ENCODE assay signal across 18 cellular contexts in genomic region chr22:41772645-41773044, GRCh38. TPM values are rescaled to one million over a fixed set of nuclear protein-coding genes. Genes with fewer than 3 reads are reported as not detected.
A peak's percentile ranks its signal among the peaks of the same experiment; 100 is the strongest.
DNase-seq lines count a peak whose midpoint lies in the region; FAIRE-seq and TF ChIP-seq lines count a peak whose summit lies in the region.
"Had no signal": no experiment of that assay in that cellular context is flagged by ENCODE, and none has a peak within 500 bp of the region (broad histone marks: within the 10 kb centered on the region; RNA-seq: fewer than 3 reads in every experiment).

No MANE protein-coding gene starts in this region.

- no peaks in the 10 kb centered on the region for H3K27me3 Mint-ChIP-seq in Caco-2 (ENCODE audit: insufficient read depth, unreplicated experiment)

- POLR2A ChIA-PET in Caco-2 (lab: Charles Lee) (interaction anchor here (0.7 kb wide), 1 partner anchor 28 kb away, joined by 3 read pairs; the partner anchor contains the start of gene CCDC134), SK-N-SH (lab: Yijun Ruan, JAX) (no interaction called here)

- peak overlapping the region; percentile 6 for H3K4me3 Mint-ChIP-seq in Caco-2 (ENCODE audit: unreplicated experiment)

- no peaks in the 10 kb centered on the region for H3K27me3 ChIP-seq in Caco-2 (replicated peaks; ENCODE audit: control insufficient read depth, insufficient read depth, low read length)
- no peaks in the 10 kb centered on the region for H3K27me3 ChIP-seq in keratinocyte (ENCODE audit: control insufficient read depth, extremely low read depth, insufficient read depth, low read length)
- H3K27me3 ChIP-seq in SK-N-SH (ENCODE audit: insufficient read depth) = no peaks in the 10 kb centered on the region
- H3K27me3 ChIP-seq: esophagus squamous epithelium had no signal

- H2AFZ ChIP-seq in keratinocyte (ENCODE audit: control insufficient read depth, low read length) (no peak overlapping the region), SK-N-SH (ENCODE audit: low read depth) (no peak overlapping the region)

- no peaks in the 10 kb centered on the region for H3K9me3 Mint-ChIP-seq in Caco-2 (ENCODE audit: unreplicated experiment)

- H3K27ac ChIP-seq in keratinocyte (ENCODE audit: control insufficient read depth, insufficient read depth, low read length) (no peak overlapping the region), SK-N-SH (ENCODE audit: low read depth in 2 of 2, low read length in 1 of 2) (no peak overlapping the region), coronary artery (no peak overlapping the region)
- H3K27ac ChIP-seq: esophagus squamous epithelium, SK-N-MC had no signal

- H3K36me3 ChIP-seq in Caco-2 (ENCODE audit: control insufficient read depth, insufficient read depth, low read length) = no peaks in the 10 kb centered on the region
- no peaks in the 10 kb centered on the region for H3K36me3 ChIP-seq in keratinocyte (ENCODE audit: control insufficient read depth in 2 of 2, extremely low read depth in 1 of 2, insufficient read depth in 2 of 2, low read length in 2 of 2)
- no peaks in the 10 kb centered on the region for H3K36me3 ChIP-seq in SK-N-SH (replicated peaks in 1 of 2; ENCODE audit: control insufficient read depth in 1 of 2, insufficient read depth in 2 of 2, low read length in 1 of 2)
- H3K36me3 ChIP-seq: esophagus squamous epithelium had no signal

- dilution Hi-C loops in keratinocyte (cut with MboI; ENCODE audit: extremely low pct_ligation_motif_present, low sequenced_read_pairs) = no loop called here

- TF ChIP-seq CTCF in Caco-2 (IDR thresholded peaks at IDR 0.05; ENCODE audit: insufficient read depth in 1 of 2, low read depth in 1 of 2, low read length in 1 of 2, severe bottlenecking in 1 of 2, unreplicated experiment in 1 of 2) = no peak
- TF ChIP-seq CTCF in keratinocyte (optimal IDR thresholded peaks at IDR 0.05 in 1 of 3, IDR thresholded peaks at IDR 0.05 in 1 of 3, conservative IDR thresholded peaks at IDR 0.05 in 1 of 3; ENCODE audit: extremely low read depth in 1 of 3, insufficient read depth in 2 of 3, low read length in 3 of 3) = no peak
- no peak for TF ChIP-seq CTCF in SK-N-SH (IDR thresholded peaks at IDR 0.05)
- TF ChIP-seq CTCF in coronary artery (IDR thresholded peaks at IDR 0.05) = no peak

- BruUV-seq in Caco-2 (replicated peaks; lab: Mats Ljungman, UMichigan) = no TSS peak

- peaks cover 14% of the 10 kb centered on the region for H3K4me1 ChIP-seq in Caco-2
- peaks cover 35% of the 10 kb centered on the region for H3K4me1 ChIP-seq in keratinocyte (ENCODE audit: control insufficient read depth, extremely low read depth, insufficient read depth, low read length)
- H3K4me1 ChIP-seq in SK-N-SH (ENCODE audit: control insufficient read depth in 1 of 2, insufficient read depth in 2 of 2, low read depth in 1 of 2, low read length in 1 of 2) = no peaks in the 10 kb centered on the region
- H3K4me1 ChIP-seq: esophagus squamous epithelium had no signal

- intact Hi-C loops in Caco-2 (cut with micrococcal nuclease; ENCODE audit: unreplicated experiment) = no loop called here

- TF ChIP-seq EP300 in SK-N-SH (IDR thresholded peaks at IDR 0.05; ENCODE audit: borderline replicate concordance in 1 of 2, low read depth in 1 of 2, low read length in 1 of 2) = no peak

- H3K9me3 ChIP-seq in Caco-2 (no peaks in the 10 kb centered on the region), keratinocyte (ENCODE audit: control insufficient read depth, low read depth, low read length) (no peaks in the 10 kb centered on the region), SK-N-SH (no peaks in the 10 kb centered on the region)
- H3K9me3 ChIP-seq: esophagus squamous epithelium had no signal

- H3K27ac Mint-ChIP-seq in Caco-2 (ENCODE audit: unreplicated experiment) = no peak overlapping the region

- H3K9ac ChIP-seq in keratinocyte (ENCODE audit: control insufficient read depth, extremely low read depth, insufficient read depth, low read length) = no peak overlapping the region
- no peak overlapping the region for H3K9ac ChIP-seq in SK-N-SH

- peaks cover 19% of the 10 kb centered on the region for H3K4me1 Mint-ChIP-seq in Caco-2 (ENCODE audit: low read depth, unreplicated experiment)

- CTCF ChIA-PET in Caco-2 (lab: Charles Lee) = interaction anchor here (1.1 to 1.5 kb wide), 2 partner anchors 26 to 76 kb away, joined by 4 to 6 read pairs; no protein-coding TSS in a partner anchor
- CTCF ChIA-PET in SK-N-SH (lab: Yijun Ruan, JAX) = interaction anchor here (1.6 kb wide), 1 partner anchor 26 kb away, joined by 5 read pairs; no protein-coding TSS in a partner anchor

- no peaks in the 10 kb centered on the region for H3K9me2 ChIP-seq in SK-N-SH

- H3K79me2 ChIP-seq in keratinocyte (ENCODE audit: control insufficient read depth, insufficient read depth, low read length) = no peaks in the 10 kb centered on the region
- H3K79me2 ChIP-seq in SK-N-SH (ENCODE audit: insufficient read depth) = no peaks in the 10 kb centered on the region

- H3K4me2 ChIP-seq in keratinocyte (ENCODE audit: control insufficient read depth, extremely low read depth, insufficient read depth, low read depth, low read length) (peak overlapping the region; percentile 38), SK-N-SH (no peak overlapping the region)

- H3K36me3 Mint-ChIP-seq in Caco-2 (ENCODE audit: insufficient read depth, unreplicated experiment) = no peaks in the 10 kb centered on the region

- H4K20me1 ChIP-seq in keratinocyte (ENCODE audit: control insufficient read depth, extremely low read depth, insufficient read depth, low read length) = no peaks in the 10 kb centered on the region
- no peaks in the 10 kb centered on the region for H4K20me1 ChIP-seq in SK-N-SH (ENCODE audit: insufficient read depth)

- H3K4me3 ChIP-seq in Caco-2 (ENCODE audit: low read depth, low read length) (no peak overlapping the region), keratinocyte (ENCODE audit: control insufficient read depth in 2 of 3, extremely low read depth in 1 of 3, insufficient read depth in 2 of 3, low read depth in 1 of 3, low read length in 3 of 3) (no peak overlapping the region), SK-N-SH (ENCODE audit: low read depth in 2 of 2, low read length in 1 of 2) (no peak overlapping the region), coronary artery (no peak overlapping the region)
- H3K4me3 ChIP-seq: esophagus squamous epithelium, SK-N-MC had no signal

- no peaks in the 10 kb centered on the region for H3F3A ChIP-seq in SK-N-SH (replicated peaks; ENCODE audit: insufficient read depth)

- FAIRE-seq in keratinocyte (lab: Jason Lieb, UNC) = peak; percentile 66

- no peaks in the 10 kb centered on the region for H3K9me1 ChIP-seq in keratinocyte (ENCODE audit: control insufficient read depth, extremely low read depth, insufficient read depth, low read length)

- DNase-seq in Caco-2 (peak in 1 of 2 experiments; percentile 29), HT1080 (ENCODE audit: low read depth) (peak; percentile 39), amniotic epithelial cell (ENCODE audit: low read depth) (peak; percentile 15), keratinocyte (ENCODE audit: low read depth, low spot score) (no peak), SK-N-SH (no peak), coronary artery (ENCODE audit: low spot score) (no peak), germinal center (ENCODE audit: low spot score) (no peak)
- no peak for DNase-seq in activated naive CD4-positive, alpha-beta T cell treated with anti-CD3 and anti-CD28 coated beads, Interleukin-2, amount 50 U/mL, for 16 hours
- DNase-seq: activated gamma-delta T cell; amniotic stem cell; central memory CD4-positive, alpha-beta T cell; DMS153; esophagus squamous epithelium; glutamatergic neuron; NCI-H1436 treated with DMSO at 0.1 percent for 48 hours; NCI-H2171; substantia nigra had no signal

- TF ChIP-seq RAD21 in SK-N-SH (IDR thresholded peaks at IDR 0.05; ENCODE audit: low read length) = no peak

TF ChIP-seq in SK-N-SH, 30 proteins besides CTCF, POLR2A, EP300 and RAD21:
- TF ChIP-seq RFX5 (IDR thresholded peaks at IDR 0.05; ENCODE audit: low read length) (no peak), FOSL2 (IDR thresholded peaks at IDR 0.05; ENCODE audit: borderline replicate concordance, low read depth) (no peak), NFIC (IDR thresholded peaks at IDR 0.05; ENCODE audit: borderline replicate concordance) (no peak), YY1 (IDR thresholded peaks at IDR 0.05; ENCODE audit: low read depth) (no peak)

RNA-seq across cellular contexts. Expression of gene CCDC134, which starts 27.8 kb away (rescaled TPM):
- 24.3 and 24.8 TPM in 2 replicates for total RNA-seq in Caco-2 (2022)
- total RNA-seq in HT1080 (2014; rRNA removed; shearing (Covaris generic)) = 6.4 and 9.8 TPM in 2 replicates
- polyA plus RNA-seq in HT1080 (2015; cell fraction: cytosol; rRNA removed) = 5.8 and 6.5 TPM in 2 replicates
- 10.4 and 10.8 TPM in 2 replicates for polyA plus RNA-seq in HT1080 (2015; cell fraction: nucleus; rRNA removed)
- polyA plus RNA-seq in keratinocyte (3.5 to 6.3 TPM (median 4.1 TPM) in 3 replicates), SK-N-SH (2012; rRNA removed) (1.8 and 2.0 TPM in 2 replicates)
- 0.40 TPM for polyA plus RNA-seq in keratinocyte (2011; ENCODE audit: low read depth)
- 1.8 and 2.4 TPM in 2 replicates for polyA plus RNA-seq in keratinocyte (2011; cell fraction: cytosol; rRNA removed)
- 7.1 and 8.3 TPM in 2 replicates for polyA plus RNA-seq in keratinocyte (2011; cell fraction: nucleus; rRNA removed)
- polyA plus RNA-seq in keratinocyte (2012; ENCODE audit: low replicate concordance) = 0.59 and 5.2 TPM in 2 replicates
- polyA minus RNA-seq in keratinocyte = 9.2 to 15.3 TPM (median 9.9 TPM) in 3 replicates
- polyA minus RNA-seq in keratinocyte (2011; cell fraction: cytosol; rRNA and poly(A)+ RNA removed) = 7.9 TPM
- polyA minus RNA-seq in keratinocyte (2011; cell fraction: nucleus; rRNA and poly(A)+ RNA removed) = 8.3 and 8.9 TPM in 2 replicates
- 1.3 and 1.4 TPM in 2 replicates for polyA plus RNA-seq in SK-N-SH (2012; cell fraction: cytosol; rRNA removed)
- polyA plus RNA-seq in SK-N-SH (2012; cell fraction: nucleus; rRNA removed) = 1.6 and 2.2 TPM in 2 replicates

Comparison
In these comparisons a context has a peak if more than half of its experiments do, and no peak if none do; other contexts are left out.
1. DNase-seq: peak in HT1080 (single experiment) and amniotic epithelial cell (single experiment); none in keratinocyte (single experiment), SK-N-SH (single experiment), activated naive CD4-positive, alpha-beta T cell treated with anti-CD3 and anti-CD28 coated beads, Interleukin-2, amount 50 U/mL, for 16 hours (single experiment), coronary artery (single experiment) and germinal center (single experiment).